1 cellular context compared by ENCODE assay signal in the genomic region with DNA sequence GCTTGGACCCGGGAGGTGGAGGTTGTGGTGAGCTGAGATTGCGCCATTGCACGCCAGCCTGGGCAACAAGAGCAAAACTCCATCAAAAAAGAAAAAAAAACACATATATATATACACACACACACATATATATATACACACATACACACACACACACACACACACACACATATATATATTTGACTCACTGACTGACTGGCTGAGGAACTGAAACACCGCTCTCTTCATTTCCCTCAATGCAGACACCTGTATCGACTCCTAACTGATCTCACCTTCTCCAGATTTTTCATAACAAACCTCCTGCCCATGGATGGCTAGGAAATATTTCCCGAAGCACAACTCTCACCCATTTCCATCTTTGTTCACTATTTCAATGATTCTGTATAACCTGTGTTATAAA.
TF ChIP-seq lines count a peak whose summit lies in the region.

No MANE protein-coding gene starts in this region.

TF ChIP-seq in GM12878, 131 proteins besides CTCF, POLR2A, EP300 and RAD21 (continued from another document):
- TF ChIP-seq, protein P1, sequence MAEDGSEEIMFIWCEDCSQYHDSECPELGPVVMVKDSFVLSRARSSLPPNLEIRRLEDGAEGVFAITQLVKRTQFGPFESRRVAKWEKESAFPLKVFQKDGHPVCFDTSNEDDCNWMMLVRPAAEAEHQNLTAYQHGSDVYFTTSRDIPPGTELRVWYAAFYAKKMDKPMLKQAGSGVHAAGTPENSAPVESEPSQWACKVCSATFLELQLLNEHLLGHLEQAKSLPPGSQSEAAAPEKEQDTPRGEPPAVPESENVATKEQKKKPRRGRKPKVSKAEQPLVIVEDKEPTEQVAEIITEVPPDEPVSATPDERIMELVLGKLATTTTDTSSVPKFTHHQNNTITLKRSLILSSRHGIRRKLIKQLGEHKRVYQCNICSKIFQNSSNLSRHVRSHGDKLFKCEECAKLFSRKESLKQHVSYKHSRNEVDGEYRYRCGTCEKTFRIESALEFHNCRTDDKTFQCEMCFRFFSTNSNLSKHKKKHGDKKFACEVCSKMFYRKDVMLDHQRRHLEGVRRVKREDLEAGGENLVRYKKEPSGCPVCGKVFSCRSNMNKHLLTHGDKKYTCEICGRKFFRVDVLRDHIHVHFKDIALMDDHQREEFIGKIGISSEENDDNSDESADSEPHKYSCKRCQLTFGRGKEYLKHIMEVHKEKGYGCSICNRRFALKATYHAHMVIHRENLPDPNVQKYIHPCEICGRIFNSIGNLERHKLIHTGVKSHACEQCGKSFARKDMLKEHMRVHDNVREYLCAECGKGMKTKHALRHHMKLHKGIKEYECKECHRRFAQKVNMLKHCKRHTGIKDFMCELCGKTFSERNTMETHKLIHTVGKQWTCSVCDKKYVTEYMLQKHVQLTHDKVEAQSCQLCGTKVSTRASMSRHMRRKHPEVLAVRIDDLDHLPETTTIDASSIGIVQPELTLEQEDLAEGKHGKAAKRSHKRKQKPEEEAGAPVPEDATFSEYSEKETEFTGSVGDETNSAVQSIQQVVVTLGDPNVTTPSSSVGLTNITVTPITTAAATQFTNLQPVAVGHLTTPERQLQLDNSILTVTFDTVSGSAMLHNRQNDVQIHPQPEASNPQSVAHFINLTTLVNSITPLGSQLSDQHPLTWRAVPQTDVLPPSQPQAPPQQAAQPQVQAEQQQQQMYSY (CRISPR knock-in tag; IDR thresholded peaks at IDR 0.05), result no peak
- TF ChIP-seq, protein P2, sequence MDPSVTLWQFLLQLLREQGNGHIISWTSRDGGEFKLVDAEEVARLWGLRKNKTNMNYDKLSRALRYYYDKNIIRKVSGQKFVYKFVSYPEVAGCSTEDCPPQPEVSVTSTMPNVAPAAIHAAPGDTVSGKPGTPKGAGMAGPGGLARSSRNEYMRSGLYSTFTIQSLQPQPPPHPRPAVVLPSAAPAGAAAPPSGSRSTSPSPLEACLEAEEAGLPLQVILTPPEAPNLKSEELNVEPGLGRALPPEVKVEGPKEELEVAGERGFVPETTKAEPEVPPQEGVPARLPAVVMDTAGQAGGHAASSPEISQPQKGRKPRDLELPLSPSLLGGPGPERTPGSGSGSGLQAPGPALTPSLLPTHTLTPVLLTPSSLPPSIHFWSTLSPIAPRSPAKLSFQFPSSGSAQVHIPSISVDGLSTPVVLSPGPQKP (IDR thresholded peaks at IDR 0.05; ENCODE audit: low read depth, low read length), result no peak
- TF ChIP-seq IKZF2 (IDR thresholded peaks at IDR 0.05), result 0 out of 4 replicates have a peak, but pooled peaks of 1 of the 2 experiments have one; percentile 13
TF ChIP-seq in GM12878: peak in this region for 3.
